Comparison of ENCODE assay signal across 8 cellular contexts in genomic region chr1:110209715-110210603, GRCh38. TPM values are rescaled to one million over a fixed set of nuclear protein-coding genes. Genes with fewer than 3 reads are reported as not detected.
A peak's percentile ranks its signal among the peaks of the same experiment; 100 is the strongest.
DNase-seq lines count a peak whose midpoint lies in the region; ATAC-seq and TF ChIP-seq lines count a peak whose summit lies in the region.

TSS of gene KCNC4 (plus strand) at chr1:110210314. CDS start at chr1:110211500, 1,186 bp downstream.

- no peaks in the 10 kb centered on the region for H3K36me3 Mint-ChIP-seq in progenitor cell of endocrine pancreas (ENCODE audit: insufficient read depth)

- H3K4me1 ChIP-seq in upper lobe of left lung = peaks cover 30 to 51% (median 37%) of the 10 kb centered on the region in 4 donors

- peak within 1 kb of the TSS; percentile 87 to 94 (median 90) for H3K4me3 ChIP-seq in upper lobe of left lung

- 9 to 14% methylated on average over 15 to 21 of the region's 103 CpGs for WGBS in upper lobe of left lung, 2 donors

- TF ChIP-seq CTCF in GM10248 (IDR thresholded peaks at IDR 0.05; ENCODE audit: control extremely low read depth, extremely low read depth, low read depth, missing control alignments) (no peak), progenitor cell of endocrine pancreas (IDR thresholded peaks at IDR 0.05; ENCODE audit: unreplicated experiment) (no peak), upper lobe of left lung (IDR thresholded peaks at IDR 0.05) (peak in 1 of 6 experiments; percentile 21)

- DNase-seq in GM10248 (ENCODE audit: extremely low spot score) = peak; percentile 88
- DNase-seq in NCI-H1048 (lab: John Stamatoyannopoulos, UW) = peak; percentile 68
- peak; percentile 88 to 97 (median 93) for DNase-seq in T-helper 1 cell
- peak; percentile 71 for DNase-seq in amniotic epithelial cell (ENCODE audit: low read depth)
- peak; percentile 93 for DNase-seq in left cardiac atrium
- DNase-seq in progenitor cell of endocrine pancreas (ENCODE audit: low spot score, unreplicated experiment) = peak; percentile 43
- DNase-seq in upper lobe of left lung = peak; percentile 91 to 97

- H3K27ac ChIP-seq in upper lobe of left lung = peak within 1 kb of the TSS; percentile 77 to 91 (median 90)

- H3K4me3 Mint-ChIP-seq in progenitor cell of endocrine pancreas (ENCODE audit: low read depth) = peak within 1 kb of the TSS; percentile 83

- intact Hi-C loops in left cardiac atrium (cut with DNase I) = loop anchor here (2.0 to 10.0 kb wide), 3 partner anchors 101 to 285 kb away; partner anchors contain the start of gene LAMTOR5 (in 1 of the 2)

- POLR2A ChIA-PET in GM10248 (lab: Yijun Ruan, JAX) = no interaction called here

- H3K27me3 Mint-ChIP-seq in progenitor cell of endocrine pancreas = peaks cover 79% of the 10 kb centered on the region

- no peak for TF ChIP-seq EP300 in upper lobe of left lung (IDR thresholded peaks at IDR 0.05)

- no peaks in the 10 kb centered on the region for H3K36me3 ChIP-seq in upper lobe of left lung

- ATAC-seq in HG02588 (IDR thresholded peaks at IDR 0.05; ENCODE audit: unreplicated experiment) (peak; percentile 86), left cardiac atrium (peak; percentile 91 to 94), upper lobe of left lung (ENCODE audit: low FRiP score in 2 of 2) (peak; percentile 84 to 93)

- CTCF ChIA-PET in GM10248 (lab: Yijun Ruan, JAX) = interaction anchor here (1.6 to 7.8 kb wide), 16 partner anchors 10 to 286 kb away, joined by 4 to 352 read pairs (median 28); partner anchors contain the start of gene RBM15

- no peaks in the 10 kb centered on the region for H3K9me3 ChIP-seq in upper lobe of left lung

- peaks cover 9% of the 10 kb centered on the region for H3K4me1 Mint-ChIP-seq in progenitor cell of endocrine pancreas (ENCODE audit: low read depth)

- H3K9me3 Mint-ChIP-seq in progenitor cell of endocrine pancreas (ENCODE audit: low read depth) = no peaks in the 10 kb centered on the region

- peak within 1 kb of the TSS; percentile 49 for H3K27ac Mint-ChIP-seq in progenitor cell of endocrine pancreas

- peak in 1 of 4 donors; percentile 43 for TF ChIP-seq POLR2A in upper lobe of left lung (IDR thresholded peaks at IDR 0.05)

- peaks cover 0 to 10% (median 3%) of the 10 kb centered on the region in 4 donors for H3K27me3 ChIP-seq in upper lobe of left lung

RNA-seq across cellular contexts. Expression of gene KCNC4, which starts in this region (rescaled TPM):
- total RNA-seq in left cardiac atrium = 1 to 10 TPM; 8.7 to 8.8 TPM
- total RNA-seq in progenitor cell of endocrine pancreas = 1.1 and 1.5 TPM in 2 replicates
- 10 to 100 TPM in 1 of 6 donors, 1 to 10 TPM in 5; 2.5 to 11.9 (median 4.4) TPM for total RNA-seq in upper lobe of left lung

Comparison
In these comparisons a context has a peak if more than half of its experiments do, and no peak if none do; other contexts are left out.
1. Peak in every context shown above with its lines: DNase-seq, ATAC-seq, H3K4me3 ChIP-seq and H3K27ac ChIP-seq.
2. DNase-seq: peak in every context shown above with its lines; median percentile 94 in upper lobe of left lung; 93 in T-helper 1 cell; 93 in left cardiac atrium; 88 in GM10248; 71 in amniotic epithelial cell; 68 in NCI-H1048; 43 in progenitor cell of endocrine pancreas.